ENCODE assay signal across 10 cellular contexts in genomic region chr3:143895805-143896204, GRCh38. TPM values are rescaled to one million over a fixed set of nuclear protein-coding genes. Genes with fewer than 3 reads are reported as not detected.
DNase-seq lines count a peak whose midpoint lies in the region; ATAC-seq and TF ChIP-seq lines count a peak whose summit lies in the region.
"Had no signal": no experiment of that assay in that cellular context is flagged by ENCODE, and none has a peak within 500 bp of the region (broad histone marks: within the 10 kb centered on the region; RNA-seq: fewer than 3 reads in every experiment).

No MANE protein-coding gene starts in this region.

- in situ Hi-C loops in gastrocnemius medialis (cut with MboI; ENCODE audit: low sequenced_read_pairs in 4 of 4) = loop anchor here in 1 of 4 donors (25.0 kb wide), 1 partner anchor 109 kb away; no protein-coding TSS in a partner anchor

- H3K4me2 ChIP-seq in PC-3 (ENCODE audit: low read length) = no peak overlapping the region

- no peaks in the 10 kb centered on the region for H3F3A ChIP-seq in PC-3 (ENCODE audit: low read length, unreplicated experiment)

- TF ChIP-seq POLR2A in gastrocnemius medialis (IDR thresholded peaks at IDR 0.05) = no peak

- no peak overlapping the region for H3K9ac ChIP-seq in PC-3 (ENCODE audit: low read length)

- POLR2A ChIA-PET in PC-3 (lab: Charles Lee; ENCODE audit: unreplicated experiment) = no interaction called here

- H3K4me1 ChIP-seq in PC-3 (ENCODE audit: insufficient read depth, low read length) (peaks cover 3% of the 10 kb centered on the region), gastrocnemius medialis (no peaks in the 10 kb centered on the region)
- H3K4me1 ChIP-seq: SJCRH30 had no signal

- H4K20me1 ChIP-seq in PC-3 (ENCODE audit: low read length) = no peaks in the 10 kb centered on the region

- CTCF ChIA-PET in PC-3 (lab: Charles Lee) = no interaction called here

- H3K36me3 ChIP-seq in PC-3 (ENCODE audit: low read depth, low read length) (no peaks in the 10 kb centered on the region), gastrocnemius medialis (no peaks in the 10 kb centered on the region)
- H3K36me3 ChIP-seq: SJCRH30 had no signal

- ATAC-seq in PC-3 (no peak), HG03354 (IDR thresholded peaks at IDR 0.05; ENCODE audit: poor library complexity, severe bottlenecking, unreplicated experiment) (no peak), gastrocnemius medialis (no peak)
- ATAC-seq: activated naive CD8-positive, alpha-beta T cell treated with anti-CD3 and anti-CD28 coated beads, Interleukin-2, amount 50 U/mL, for 24 hours had no signal

- intact Hi-C loops in PC-3 (cut with micrococcal nuclease) = loop anchor here (1.0 to 5.0 kb wide), 3 partner anchors 55 to 875 kb away; partner anchors contain the start of gene DIPK2A
- intact Hi-C loops in gastrocnemius medialis (cut with DNase I; ENCODE audit: low total_unique reads) = no loop called here

- H3K27me3 ChIP-seq in PC-3 (ENCODE audit: low read length) (no peaks in the 10 kb centered on the region), gastrocnemius medialis (no peaks in the 10 kb centered on the region)

- no peak overlapping the region for H3K27ac ChIP-seq in PC-3 (ENCODE audit: low read length)
- H3K27ac ChIP-seq in gastrocnemius medialis = no peak overlapping the region
- H3K27ac ChIP-seq: SJCRH30 had no signal

- no peak overlapping the region for H3K4me3 ChIP-seq in AG10803 (ENCODE audit: low read length)
- H3K4me3 ChIP-seq in PC-3 (ENCODE audit: low read length) = no peak overlapping the region
- H3K4me3 ChIP-seq in foreskin fibroblast (ENCODE audit: low read depth in 1 of 2, low read length in 2 of 2) = no peak overlapping the region
- no peak overlapping the region for H3K4me3 ChIP-seq in gastrocnemius medialis
- H3K4me3 ChIP-seq: SJCRH30 had no signal

- TF ChIP-seq CTCF in AG10803 (conservative IDR thresholded peaks at IDR 0.05; ENCODE audit: low read length) (peak; percentile 37; the same call in 1 of the 2 replicates), PC-3 (conservative IDR thresholded peaks at IDR 0.05; ENCODE audit: low read depth, low read length) (peak; percentile 52; the same call in 1 of the 2 replicates), foreskin fibroblast (IDR thresholded peaks at IDR 0.05; ENCODE audit: low read depth, low read length) (peak; percentile 5), gastrocnemius medialis (IDR thresholded peaks at IDR 0.05 in 4 of 5, conservative IDR thresholded peaks at IDR 0.05 in 1 of 5) (peak in 1 of 5 experiments; percentile 12)

- no peaks in the 10 kb centered on the region for H3K9me2 ChIP-seq in PC-3 (replicated peaks; ENCODE audit: low read length)

- no peaks in the 10 kb centered on the region for H3K79me2 ChIP-seq in PC-3 (ENCODE audit: low read length)

- no TSS peak for BruUV-seq in PC-3 (replicated peaks; lab: Mats Ljungman, UMichigan)

- DNase-seq in AG10803 (ENCODE audit: low read depth) (no peak), HCEC 1CT (peak; percentile 28), PC-3 (peak; percentile 40), foreskin fibroblast (peak in 1 of 2 donors; percentile 32), NCI-H2029 treated with DMSO at 0.1 percent for 48 hours (lab: John Stamatoyannopoulos, UW) (no peak), DMS79 (lab: John Stamatoyannopoulos, UW) (no peak), gastrocnemius medialis (no peak)
- DNase-seq: activated naive CD8-positive, alpha-beta T cell treated with anti-CD3 and anti-CD28 coated beads, Interleukin-2, amount 50 U/mL, for 24 hours had no signal

- no peaks in the 10 kb centered on the region for H3K9me3 ChIP-seq in PC-3 (ENCODE audit: low read length)
- H3K9me3 ChIP-seq in gastrocnemius medialis = no peaks in the 10 kb centered on the region
- H3K9me3 ChIP-seq: SJCRH30 had no signal

- no peak overlapping the region for H2AFZ ChIP-seq in PC-3 (ENCODE audit: low read length)

RNA-seq across cellular contexts. Expression of gene SLC9A9, which starts 47.5 kb away (rescaled TPM):
- total RNA-seq in PC-3 (2014; rRNA removed) (0.07 TPM in 1 of 2 replicates, not detected in the other), gastrocnemius medialis (1 to 10 TPM; 1.7 to 8.2 (median 3.6) TPM)

Comparison
In these comparisons a context has a peak if more than half of its experiments do, and no peak if none do; other contexts are left out.
1. DNase-seq: peak in HCEC 1CT (single experiment) and PC-3 (single experiment); none in AG10803 (single experiment), NCI-H2029 treated with DMSO at 0.1 percent for 48 hours (single experiment), DMS79 (single experiment) and gastrocnemius medialis (0 of 2).